8 cellular contexts compared by ENCODE assay signal in genomic region chr5:55407059-55407684, GRCh38.
DNase-seq lines count a peak whose midpoint lies in the region; ATAC-seq lines count a peak whose summit lies in the region.

No MANE protein-coding gene starts in this region.

- H3K9me3 Mint-ChIP-seq in stimulated activated effector memory CD8-positive, alpha-beta T cell treated with anti-CD3 and anti-CD28 coated beads, Interleukin-12 subunit alpha, Interleukin-12 subunit beta, amount 100 ng/mL, for 72 hours: no peaks in the 10 kb centered on the region

- H3K18ac ChIP-seq in mesendoderm (ENCODE audit: low read length): no peak overlapping the region

- H3K36me3 ChIP-seq in mesendoderm (ENCODE audit: control insufficient read depth, insufficient read depth, low read length): peaks cover 2% of the 10 kb centered on the region

- H3K4me1 Mint-ChIP-seq in stimulated activated effector memory CD8-positive, alpha-beta T cell treated with anti-CD3 and anti-CD28 coated beads, Interleukin-12 subunit alpha, Interleukin-12 subunit beta, amount 100 ng/mL, for 72 hours: no peaks in the 10 kb centered on the region

- DNase-seq in SHP77 (lab: John Stamatoyannopoulos, UW): peak; percentile 3 to 31
- DNase-seq in SHP77 treated with DMSO at 0.1 percent for 48 hours (lab: John Stamatoyannopoulos, UW): no peak
- peak; percentile 56 for DNase-seq in NCI-H748 (lab: John Stamatoyannopoulos, UW; ENCODE audit: unreplicated experiment)
- DNase-seq in dermis microvascular lymphatic vessel endothelial cell (ENCODE audit: low read depth in 2 of 2): peak; percentile 52 to 68
- peak; percentile 49 for DNase-seq in mesendoderm
- DNase-seq in UCSD-AML1 (lab: John Stamatoyannopoulos, UW; ENCODE audit: unreplicated experiment): no peak
- no peak for DNase-seq in stimulated activated effector memory CD8-positive, alpha-beta T cell treated with anti-CD3 and anti-CD28 coated beads, Interleukin-12 subunit alpha, Interleukin-12 subunit beta, amount 100 ng/mL, for 72 hours (ENCODE audit: low spot score in 2 of 2)

- H3K4me2 ChIP-seq in mesendoderm (ENCODE audit: low read length): no peak overlapping the region

- no peak overlapping the region for H2BK120ac ChIP-seq in mesendoderm (ENCODE audit: low read depth, low read length)

- H2AK5ac ChIP-seq in mesendoderm (ENCODE audit: low read length): no peak overlapping the region

- no peak overlapping the region for H2BK5ac ChIP-seq in mesendoderm (ENCODE audit: low read length)

- no peaks in the 10 kb centered on the region for H3K79me2 ChIP-seq in mesendoderm (ENCODE audit: control insufficient read depth, insufficient read depth, low read length)

- H3K4me3 Mint-ChIP-seq in stimulated activated effector memory CD8-positive, alpha-beta T cell treated with anti-CD3 and anti-CD28 coated beads, Interleukin-12 subunit alpha, Interleukin-12 subunit beta, amount 100 ng/mL, for 72 hours: no peak overlapping the region

- H3K27ac Mint-ChIP-seq in stimulated activated effector memory CD8-positive, alpha-beta T cell treated with anti-CD3 and anti-CD28 coated beads, Interleukin-12 subunit alpha, Interleukin-12 subunit beta, amount 100 ng/mL, for 72 hours: no peak overlapping the region

- H3K56ac ChIP-seq in mesendoderm (ENCODE audit: low read length): no peak overlapping the region

- no peak overlapping the region for H3K9ac ChIP-seq in mesendoderm (ENCODE audit: low read length)

- no peak overlapping the region for H3K27ac ChIP-seq in mesendoderm (ENCODE audit: low read depth, low read length)

- WGBS in mesendoderm (ENCODE audit: extremely low coverage, insufficient coverage, low lambda C conversion rate): no CpG with 5 or more reads among the region's 1 CpG

- H3K4ac ChIP-seq in mesendoderm (ENCODE audit: low read depth, low read length): no peak overlapping the region

- H3K27me3 ChIP-seq in mesendoderm (ENCODE audit: insufficient read depth, low read length, poor library complexity): no peaks in the 10 kb centered on the region

- no peak overlapping the region for H4K8ac ChIP-seq in mesendoderm (ENCODE audit: low read depth, low read length)

- ATAC-seq in GM19395 (IDR thresholded peaks at IDR 0.05; ENCODE audit: unreplicated experiment): no peak
- no peak for ATAC-seq in stimulated activated effector memory CD8-positive, alpha-beta T cell treated with anti-CD3 and anti-CD28 coated beads, Interleukin-12 subunit alpha, Interleukin-12 subunit beta, amount 100 ng/mL, for 72 hours

- H3K36me3 Mint-ChIP-seq in stimulated activated effector memory CD8-positive, alpha-beta T cell treated with anti-CD3 and anti-CD28 coated beads, Interleukin-12 subunit alpha, Interleukin-12 subunit beta, amount 100 ng/mL, for 72 hours: peaks cover 91% of the 10 kb centered on the region

- no peak overlapping the region for H2BK15ac ChIP-seq in mesendoderm (replicated peaks; ENCODE audit: low read depth)

- H4K5ac ChIP-seq in mesendoderm (ENCODE audit: low read length): no peak overlapping the region

- no peaks in the 10 kb centered on the region for H3K4me1 ChIP-seq in mesendoderm (ENCODE audit: control insufficient read depth, low read depth, low read length)

- no peak overlapping the region for H3K23ac ChIP-seq in mesendoderm (ENCODE audit: low read length)

- H3K4me3 ChIP-seq in mesendoderm (ENCODE audit: low read length): no peak overlapping the region

- H3K79me1 ChIP-seq in mesendoderm (ENCODE audit: low read length): no peaks in the 10 kb centered on the region

Comparison
In these comparisons a context has a peak if more than half of its experiments do, and no peak if none do; other contexts are left out.
1. DNase-seq: peak in SHP77 (2 of 2), NCI-H748 (single experiment), dermis microvascular lymphatic vessel endothelial cell (2 of 2) and mesendoderm (single experiment); none in SHP77 treated with DMSO at 0.1 percent for 48 hours (single experiment), UCSD-AML1 (single experiment) and stimulated activated effector memory CD8-positive, alpha-beta T cell treated with anti-CD3 and anti-CD28 coated beads, Interleukin-12 subunit alpha, Interleukin-12 subunit beta, amount 100 ng/mL, for 72 hours (0 of 2).